12 cellular contexts compared by ENCODE assay signal in the genomic region with DNA sequence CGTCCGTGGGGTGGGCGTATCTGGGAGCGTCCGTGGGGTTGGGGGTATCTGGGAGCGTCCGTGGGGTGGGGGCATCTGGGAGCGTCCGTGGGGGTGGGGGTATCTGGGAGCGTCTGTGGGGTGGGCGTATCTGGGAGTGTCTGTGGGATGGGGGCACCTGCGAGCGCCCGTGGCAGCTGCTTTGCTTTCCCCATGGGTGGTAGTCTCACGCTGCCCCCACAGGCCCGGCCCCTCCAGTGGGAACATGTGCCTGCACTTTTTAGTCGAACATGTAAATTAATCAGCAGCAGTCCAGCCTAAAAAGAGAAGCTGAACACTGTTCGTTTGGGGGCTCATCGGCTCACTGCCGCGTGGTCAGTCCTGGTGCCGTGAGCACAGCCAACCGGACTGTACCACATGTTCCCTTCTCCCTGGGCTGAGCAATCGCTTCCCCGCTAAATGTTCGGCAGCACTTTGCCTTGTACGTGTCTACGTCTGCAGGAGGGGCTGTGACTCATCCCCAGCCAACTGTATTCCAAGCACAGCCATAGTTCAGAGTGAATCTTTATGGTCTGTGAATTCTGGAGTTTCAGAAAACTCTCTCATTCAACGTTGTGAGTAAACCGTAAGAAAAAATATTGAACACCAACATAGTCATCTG.
A peak's percentile ranks its signal among the peaks of the same experiment; 100 is the strongest.
DNase-seq lines count a peak whose midpoint lies in the region; ATAC-seq lines count a peak whose summit lies in the region.
"Had no signal": no experiment of that assay in that cellular context is flagged by ENCODE, and none has a peak within 500 bp of the region (broad histone marks: within the 10 kb centered on the region; RNA-seq: fewer than 3 reads in every experiment).

No MANE protein-coding gene starts in this region.

- H3K27me3 ChIP-seq in adipocyte (replicated peaks; ENCODE audit: control insufficient read depth, insufficient read depth, low read length): no peaks in the 10 kb centered on the region

- DNase-seq in DMS 273 (lab: John Stamatoyannopoulos, UW; ENCODE audit: unreplicated experiment): peak; percentile 45
- no peak for DNase-seq in DMS 273 treated with DMSO at 0.1 percent for 48 hours (lab: John Stamatoyannopoulos, UW)
- no peak for DNase-seq in adipocyte (ENCODE audit: low read depth)
- peak; percentile 30 for DNase-seq in iPS-NIHi11 (ENCODE audit: low spot score)
- DNase-seq in ureter (ENCODE audit: low spot score): peak; percentile 29
- DNase-seq in GF-D8 (lab: John Stamatoyannopoulos, UW): no peak
- no peak for DNase-seq in NCI-H2196 treated with DMSO at 0.1 percent for 48 hours (lab: John Stamatoyannopoulos, UW; ENCODE audit: unreplicated experiment)
- no peak for DNase-seq in naive thymus-derived CD8-positive, alpha-beta T cell
- DNase-seq: aorta had no signal

- peak overlapping the region in 2 of 10 donors; percentile 18 to 68 for H3K27ac Mint-ChIP-seq in naive thymus-derived CD8-positive, alpha-beta T cell
- H3K27ac Mint-ChIP-seq: activated CD8-positive, alpha-beta T cell treated with anti-CD3 and anti-CD28 coated beads for 36 hours had no signal

- no peak overlapping the region for H3K4me3 Mint-ChIP-seq in naive thymus-derived CD8-positive, alpha-beta T cell
- H3K4me3 Mint-ChIP-seq: activated CD8-positive, alpha-beta T cell treated with anti-CD3 and anti-CD28 coated beads for 36 hours had no signal

- H3K4me1 ChIP-seq in adipocyte (ENCODE audit: control insufficient read depth, insufficient read depth, low read length): peaks cover 15% of the 10 kb centered on the region

- H3K9me3 ChIP-seq in adipocyte (ENCODE audit: control insufficient read depth, low read length): no peaks in the 10 kb centered on the region
- H3K9me3 ChIP-seq: thoracic aorta had no signal

- ATAC-seq in naive thymus-derived CD8-positive, alpha-beta T cell: no peak

- POLR2A ChIA-PET in naive thymus-derived CD8-positive, alpha-beta T cell (lab: Charles Lee): no interaction called here

- no peaks in the 10 kb centered on the region for H3K36me3 Mint-ChIP-seq in naive thymus-derived CD8-positive, alpha-beta T cell

- H3K9ac ChIP-seq in adipocyte (ENCODE audit: low read length): peak overlapping the region; percentile 60

- H3K4me1 Mint-ChIP-seq in naive thymus-derived CD8-positive, alpha-beta T cell: peaks cover 0 to 5% (median 0%) of the 10 kb centered on the region in 4 donors

- no peak overlapping the region for H3K4me3 ChIP-seq in adipocyte (ENCODE audit: low read length)
- H3K4me3 ChIP-seq: PC-9, thoracic aorta had no signal

- no peaks in the 10 kb centered on the region for H3K9me3 Mint-ChIP-seq in naive thymus-derived CD8-positive, alpha-beta T cell
- H3K9me3 Mint-ChIP-seq: activated CD8-positive, alpha-beta T cell treated with anti-CD3 and anti-CD28 coated beads for 36 hours had no signal

- peaks cover 0 to 18% (median 3%) of the 10 kb centered on the region in 5 donors for H3K27me3 Mint-ChIP-seq in naive thymus-derived CD8-positive, alpha-beta T cell
- H3K27me3 Mint-ChIP-seq: activated CD8-positive, alpha-beta T cell treated with anti-CD3 and anti-CD28 coated beads for 36 hours had no signal

- H3K36me3 ChIP-seq in adipocyte (ENCODE audit: control insufficient read depth, insufficient read depth, low read length, severe bottlenecking): no peaks in the 10 kb centered on the region
- H3K36me3 ChIP-seq: thoracic aorta had no signal

Comparison
In these comparisons a context has a peak if more than half of its experiments do, and no peak if none do; other contexts are left out.
1. DNase-seq: peak in DMS 273 (single experiment), iPS-NIHi11 (single experiment) and ureter (single experiment); none in DMS 273 treated with DMSO at 0.1 percent for 48 hours (single experiment), adipocyte (single experiment), GF-D8 (single experiment), NCI-H2196 treated with DMSO at 0.1 percent for 48 hours (single experiment) and naive thymus-derived CD8-positive, alpha-beta T cell (0 of 10).